ENCODE assay signal across 9 cellular contexts in genomic region chr1:110634455-110635281, GRCh38. TPM values are rescaled to one million over a fixed set of nuclear protein-coding genes. Genes with fewer than 3 reads are reported as not detected.
DNase-seq lines count a peak whose midpoint lies in the region; ATAC-seq and TF ChIP-seq lines count a peak whose summit lies in the region.
"Had no signal": no experiment of that assay in that cellular context is flagged by ENCODE, and none has a peak within 500 bp of the region (broad histone marks: within the 10 kb centered on the region; RNA-seq: fewer than 3 reads in every experiment).

No MANE protein-coding gene starts in this region.

- H3K9ac ChIP-seq in mesendoderm (ENCODE audit: low read length), result no peak overlapping the region

- H3K4me3 ChIP-seq in foreskin fibroblast (ENCODE audit: low read depth in 1 of 2, low read length in 2 of 2) (no peak overlapping the region), spleen (no peak overlapping the region), mesendoderm (ENCODE audit: low read length) (no peak overlapping the region)

- intact Hi-C loops in spleen (cut with DNase I; ENCODE audit: low total_unique reads), result loop anchor here (5.0 kb wide), 1 partner anchor 133 kb away; no protein-coding TSS in a partner anchor

- TF ChIP-seq POLR2A in spleen (IDR thresholded peaks at IDR 0.05), result no peak

- DNase-seq in EL (peak; percentile 43), NAMALWA (ENCODE audit: low spot score) (peak; percentile 15), activated T-cell treated with anti-CD3 and anti-CD28 coated beads for 4 hours (peak; percentile 51), foreskin fibroblast (peak; percentile 85 to 92), spleen (peak; percentile 87), mesendoderm (no peak), cerebellum (ENCODE audit: low spot score) (no peak)

- TF ChIP-seq CTCF in foreskin fibroblast (IDR thresholded peaks at IDR 0.05; ENCODE audit: low read depth, low read length), result no peak
- no peak for TF ChIP-seq CTCF in spleen (IDR thresholded peaks at IDR 0.05 in 8 of 11, conservative IDR thresholded peaks at IDR 0.05 in 3 of 11)

- H4K5ac ChIP-seq in mesendoderm (ENCODE audit: low read length), result no peak overlapping the region

- no peak overlapping the region for H2BK120ac ChIP-seq in mesendoderm (ENCODE audit: low read depth, low read length)

- H2AK5ac ChIP-seq in mesendoderm (ENCODE audit: low read length), result no peak overlapping the region

- H3K4me2 ChIP-seq in mesendoderm (ENCODE audit: low read length), result no peak overlapping the region

- no peak overlapping the region for H2BK15ac ChIP-seq in mesendoderm (replicated peaks; ENCODE audit: low read depth)

- H3K56ac ChIP-seq in mesendoderm (ENCODE audit: low read length), result no peak overlapping the region

- H4K8ac ChIP-seq in mesendoderm (ENCODE audit: low read depth, low read length), result no peak overlapping the region

- H3K27me3 ChIP-seq in spleen (replicated peaks in 1 of 7) (no peaks in the 10 kb centered on the region), mesendoderm (ENCODE audit: insufficient read depth, low read length, poor library complexity) (no peaks in the 10 kb centered on the region)

- H2BK5ac ChIP-seq in mesendoderm (ENCODE audit: low read length), result no peak overlapping the region

- peak overlapping the region in 7 of 8 donors; percentile 46 to 85 (median 73) for H3K27ac ChIP-seq in spleen
- no peak overlapping the region for H3K27ac ChIP-seq in mesendoderm (ENCODE audit: low read depth, low read length)

- H3K4me1 ChIP-seq in spleen, result peaks cover 35 to 96% (median 78%) of the 10 kb centered on the region in 6 donors
- no peaks in the 10 kb centered on the region for H3K4me1 ChIP-seq in mesendoderm (ENCODE audit: control insufficient read depth, low read depth, low read length)

- 33 to 58% (median 39%) methylated on average over 6 to 7 of the region's 7 CpGs for WGBS in spleen, 5 donors
- no CpG with 5 or more reads among the region's 7 CpGs for WGBS in mesendoderm (ENCODE audit: extremely low coverage, insufficient coverage, low lambda C conversion rate)

- H3K23ac ChIP-seq in mesendoderm (ENCODE audit: low read length), result no peak overlapping the region

- H3K36me3 ChIP-seq in spleen, result no peaks in the 10 kb centered on the region
- no peaks in the 10 kb centered on the region for H3K36me3 ChIP-seq in mesendoderm (ENCODE audit: control insufficient read depth, insufficient read depth, low read length)

- no peaks in the 10 kb centered on the region for H3K79me2 ChIP-seq in mesendoderm (ENCODE audit: control insufficient read depth, insufficient read depth, low read length)

- H3K9me3 ChIP-seq in spleen, result no peaks in the 10 kb centered on the region

- ATAC-seq in GM21717 (IDR thresholded peaks at IDR 0.05; ENCODE audit: unreplicated experiment), result peak; percentile 54

- no peak overlapping the region for H3K4ac ChIP-seq in mesendoderm (ENCODE audit: low read depth, low read length)

- H3K79me1 ChIP-seq in mesendoderm (ENCODE audit: low read length), result no peaks in the 10 kb centered on the region

- H3K18ac ChIP-seq in mesendoderm (ENCODE audit: low read length), result no peak overlapping the region

RNA-seq across cellular contexts. Expression of gene KCNA2, which starts 28.5 kb away (rescaled TPM):
- total RNA-seq in spleen (1 to 10 TPM in 5 of 7 donors, under 1 TPM in 2; 0.65 to 2.6 (median 1.4) TPM), cerebellum (14.4 TPM)
- polyA plus RNA-seq in spleen, result under 1 TPM; 0.09 to 0.13 (median 0.11) TPM
- polyA plus RNA-seq in mesendoderm (2013, experiment 1 of 2), result 0.22 TPM
- polyA plus RNA-seq in mesendoderm (2013, experiment 2 of 2), result 0.18 TPM
- total RNA-seq: lung microvascular endothelial cell had no signal

RNA-seq across cellular contexts. Expression of gene KCNA3, which starts 40.1 kb away (rescaled TPM):
- total RNA-seq in spleen (10 to 100 TPM; 20.4 to 45.8 (median 28.4) TPM), cerebellum (15.2 TPM)
- polyA plus RNA-seq in spleen, result 1 to 10 TPM in 1 of 3 donors, under 1 TPM in 2; 0.30 to 1.4 (median 0.96) TPM
- polyA plus RNA-seq in mesendoderm (2013, experiment 1 of 2), result 0.20 TPM
- polyA plus RNA-seq in mesendoderm (2013, experiment 2 of 2), result 0.18 TPM
- total RNA-seq: lung microvascular endothelial cell had no signal

Comparison
In these comparisons a context has a peak if more than half of its experiments do, and no peak if none do; other contexts are left out.
1. DNase-seq: peak in EL (single experiment), NAMALWA (single experiment), activated T-cell treated with anti-CD3 and anti-CD28 coated beads for 4 hours (single experiment), foreskin fibroblast (2 of 2) and spleen (single experiment); none in mesendoderm (single experiment) and cerebellum (single experiment).